In genomic region chr2:118224144-118224887, GRCh38 we compare ENCODE assay signal across 8 cellular contexts.
DNase-seq lines count a peak whose midpoint lies in the region; ATAC-seq and TF ChIP-seq lines count a peak whose summit lies in the region.

No MANE protein-coding gene starts in this region.

- no peaks in the 10 kb centered on the region for H4K20me1 ChIP-seq in OCI-LY3 (ENCODE audit: insufficient read depth, low read length)

- H3K27me3 Mint-ChIP-seq in memory B cell: peaks cover 26% of the 10 kb centered on the region

- H3K4me1 ChIP-seq in OCI-LY3 (ENCODE audit: low read length): peaks cover 30% of the 10 kb centered on the region
- H3K4me1 ChIP-seq in stomach: peaks cover 10 to 22% (median 15%) of the 10 kb centered on the region in 4 donors

- H3K4me1 Mint-ChIP-seq in memory B cell: peaks cover 9% of the 10 kb centered on the region

- peak overlapping the region; percentile 99 for H3K4me2 ChIP-seq in OCI-LY3 (ENCODE audit: low read length)

- TF ChIP-seq EP300 in stomach (IDR thresholded peaks at IDR 0.05): no peak

- 4 to 15% (median 8%) methylated on average over 47 to 72 of the region's 72 CpGs for WGBS in stomach, 5 donors

- no peaks in the 10 kb centered on the region for H3K36me3 ChIP-seq in OCI-LY3 (replicated peaks; ENCODE audit: low read depth, low read length)
- no peaks in the 10 kb centered on the region for H3K36me3 ChIP-seq in stomach

- H3K9me3 Mint-ChIP-seq in memory B cell: no peaks in the 10 kb centered on the region

- TF ChIP-seq POLR2A in stomach (IDR thresholded peaks at IDR 0.05): no peak

- TF ChIP-seq CTCF in GM12865 (IDR thresholded peaks at IDR 0.05; ENCODE audit: insufficient read depth, low read depth, low read length, missing control alignments) (no peak), OCI-LY3 (IDR thresholded peaks at IDR 0.05; ENCODE audit: low read depth, low read length) (no peak), stomach (IDR thresholded peaks at IDR 0.05) (no peak)

- intact Hi-C loops in stomach (cut with DNase I; ENCODE audit: low total_unique reads): loop anchor here (5.0 kb wide), 1 partner anchor 633 kb away; no protein-coding TSS in a partner anchor

- H3K4me3 Mint-ChIP-seq in memory B cell: peak overlapping the region; percentile 88

- H3K27ac Mint-ChIP-seq in memory B cell: peak overlapping the region; percentile 66

- H3K27ac ChIP-seq in OCI-LY3 (ENCODE audit: low read length): peak overlapping the region; percentile 10; the same call in 1 of the 2 replicates
- H3K27ac ChIP-seq in stomach: no peak overlapping the region

- H3K36me3 Mint-ChIP-seq in memory B cell: no peaks in the 10 kb centered on the region

- H3K9me3 ChIP-seq in OCI-LY3 (ENCODE audit: insufficient read depth, low read length) (no peaks in the 10 kb centered on the region), stomach (peaks cover 0 to 6% (median 0%) of the 10 kb centered on the region in 4 donors)

- H3K4me3 ChIP-seq in GM12865 (ENCODE audit: low read depth, low read length) (peak overlapping the region; percentile 67), OCI-LY3 (ENCODE audit: low read length) (peak overlapping the region; percentile 87), stomach (peak overlapping the region; percentile 34 to 55 (median 43))

- DNase-seq in GM12865 (ENCODE audit: low read depth): peak; percentile 57
- peak; percentile 50 for DNase-seq in astrocyte of the hippocampus (ENCODE audit: low read depth, low spot score)
- peak; percentile 25 to 49 for DNase-seq in memory B cell (ENCODE audit: low spot score in 2 of 2)
- DNase-seq in stomach: no peak
- DNase-seq in dedifferentiated amniotic fluid mesenchymal stem cell (ENCODE audit: extremely low spot score): no peak
- DNase-seq in foreskin melanocyte: no peak

- H3K79me2 ChIP-seq in OCI-LY3 (ENCODE audit: low read length): no peaks in the 10 kb centered on the region

- peak; percentile 39 for ATAC-seq in GM21825 (IDR thresholded peaks at IDR 0.05; ENCODE audit: unreplicated experiment)
- peak; percentile 41 for ATAC-seq in memory B cell (ENCODE audit: low read depth)

- peak overlapping the region; percentile 66 for H2AFZ ChIP-seq in OCI-LY3 (ENCODE audit: low read depth, low read length)

- peaks cover 5% of the 10 kb centered on the region; the same call in 1 of the 2 replicates for H3K27me3 ChIP-seq in OCI-LY3 (ENCODE audit: low read depth, low read length)
- peaks cover 12 to 86% (median 64%) of the 10 kb centered on the region in 3 donors for H3K27me3 ChIP-seq in stomach

- peak overlapping the region; percentile 68 for H3K9ac ChIP-seq in OCI-LY3 (ENCODE audit: low read length)

Comparison
In these comparisons a context has a peak if more than half of its experiments do, and no peak if none do; other contexts are left out.
1. DNase-seq: peak in GM12865 (single experiment), astrocyte of the hippocampus (single experiment) and memory B cell (2 of 2); none in stomach (single experiment), dedifferentiated amniotic fluid mesenchymal stem cell (single experiment) and foreskin melanocyte (single experiment).
2. Peak in every context shown above with its lines, with median percentiles within 50 percentile points of each other: H3K4me3 ChIP-seq.